8 cellular contexts compared by ENCODE assay signal in the genomic region with DNA sequence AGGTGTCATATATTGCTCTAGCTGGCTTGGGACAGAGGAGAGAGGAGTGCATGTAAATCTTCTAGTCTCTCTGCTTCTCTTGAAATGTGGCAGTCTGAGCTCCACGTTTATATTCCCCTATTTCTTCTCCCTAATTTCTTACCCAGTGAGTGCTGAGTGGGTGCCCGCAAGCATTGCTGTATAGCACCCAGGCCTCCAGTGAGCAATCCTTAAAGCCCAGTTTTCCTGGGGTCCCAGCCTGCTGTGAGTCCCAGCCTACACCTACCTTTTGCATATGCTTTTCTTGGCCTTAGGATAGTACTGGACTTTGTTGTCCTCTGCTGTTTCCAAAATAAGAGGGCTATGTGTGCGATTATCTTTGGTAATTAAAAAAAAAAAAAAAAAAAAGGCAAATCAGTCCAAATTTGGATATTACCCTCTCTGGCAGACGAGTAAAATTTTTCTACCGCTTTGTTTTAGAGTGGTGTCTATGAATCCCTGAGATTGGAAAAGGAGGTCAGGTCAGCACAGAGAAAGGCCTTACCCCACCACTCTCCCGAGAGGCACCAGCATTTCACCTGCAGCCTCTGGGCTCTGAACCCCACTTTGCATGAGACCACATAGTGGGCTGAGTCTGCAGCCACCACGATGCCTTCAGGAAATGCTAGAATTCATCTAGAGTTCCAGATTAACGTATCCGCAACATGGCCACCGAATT. TPM values are rescaled to one million over a fixed set of nuclear protein-coding genes. Genes with fewer than 3 reads are reported as not detected.
A peak's percentile ranks its signal among the peaks of the same experiment; 100 is the strongest.
DNase-seq lines count a peak whose midpoint lies in the region; ATAC-seq, FAIRE-seq and TF ChIP-seq lines count a peak whose summit lies in the region.

No MANE protein-coding gene starts in this region.

- H3K27ac ChIP-seq in OCI-LY7 (ENCODE audit: low read depth, low read length, poor library complexity, severe bottlenecking) (peak overlapping the region; percentile 68), gastroesophageal sphincter (peak overlapping the region; percentile 8 to 79 (median 70)), gastrocnemius medialis (peak overlapping the region; percentile 27 to 62 (median 50))

- ATAC-seq in gastroesophageal sphincter: peak; percentile 6
- peak in 1 of 2 donors; percentile 9 for ATAC-seq in gastrocnemius medialis
- ATAC-seq in GM19035 (IDR thresholded peaks at IDR 0.05; ENCODE audit: unreplicated experiment): no peak

- H3K9me3 ChIP-seq in OCI-LY7 (ENCODE audit: low read length) (no peaks in the 10 kb centered on the region), gastroesophageal sphincter (no peaks in the 10 kb centered on the region), gastrocnemius medialis (no peaks in the 10 kb centered on the region), BE2C (no peaks in the 10 kb centered on the region)

- in situ Hi-C loops in gastrocnemius medialis (cut with MboI; ENCODE audit: low sequenced_read_pairs in 4 of 4): no loop called here

- H3K4me3 ChIP-seq in OCI-LY7 (ENCODE audit: low read depth, low read length, poor library complexity, severe bottlenecking) (peak overlapping the region; percentile 75), gastroesophageal sphincter (peak overlapping the region; percentile 29 to 50), gastrocnemius medialis (peak overlapping the region; percentile 36 to 46 (median 42)), BE2C (ENCODE audit: low read depth, low read length) (no peak overlapping the region)

- no peak for DNase-seq in GM19239 (ENCODE audit: insufficient read length, low spot score)
- DNase-seq in OCI-LY7 (ENCODE audit: low spot score): peak; percentile 66
- DNase-seq in gastrocnemius medialis: no peak
- no peak for DNase-seq in NCI-H1436 (lab: John Stamatoyannopoulos, UW)
- no peak for DNase-seq in NCI-H2107 (lab: John Stamatoyannopoulos, UW)
- no peak for DNase-seq in BE2C

- peak; percentile 56 for FAIRE-seq in GM19239 (lab: Jason Lieb, UNC)

- 57 to 75% methylated on average over 9 to 10 of the region's 10 CpGs for WGBS in gastroesophageal sphincter (ENCODE audit: low coverage in 1 of 2), 2 donors

- POLR2A ChIA-PET in OCI-LY7 (lab: Charles Lee): interaction anchor here (0.5 to 0.7 kb wide), 4 partner anchors 10 to 869 kb away, joined by 3 to 6 read pairs (median 4); no protein-coding TSS in a partner anchor

- peak overlapping the region; percentile 61 for H3K4me2 ChIP-seq in OCI-LY7 (ENCODE audit: low read length)

- H2AFZ ChIP-seq in OCI-LY7 (ENCODE audit: low read length): peak overlapping the region; percentile 56; the same call in 1 of the 2 replicates

- peaks cover 22% of the 10 kb centered on the region for H3K36me3 ChIP-seq in OCI-LY7 (ENCODE audit: insufficient read depth, low read length)
- no peaks in the 10 kb centered on the region for H3K36me3 ChIP-seq in gastroesophageal sphincter
- H3K36me3 ChIP-seq in gastrocnemius medialis: no peaks in the 10 kb centered on the region
- H3K36me3 ChIP-seq in BE2C: no peaks in the 10 kb centered on the region

- H3K27me3 ChIP-seq in gastroesophageal sphincter (peaks cover 13% of the 10 kb centered on the region), gastrocnemius medialis (peaks cover 0 to 5% (median 0%) of the 10 kb centered on the region in 3 donors), BE2C (no peaks in the 10 kb centered on the region)

- CTCF ChIA-PET in OCI-LY7 (lab: Charles Lee; ENCODE audit: unreplicated experiment): no interaction called here

- intact Hi-C loops in OCI-LY7 (cut with micrococcal nuclease; ENCODE audit: unreplicated experiment) (loop anchor here (2.0 to 5.0 kb wide), 2 partner anchors 150 to 361 kb away; no protein-coding TSS in a partner anchor), gastrocnemius medialis (cut with DNase I; ENCODE audit: low total_unique reads) (no loop called here)

- H3K4me1 ChIP-seq in OCI-LY7 (ENCODE audit: insufficient read depth, low read length, poor library complexity, severe bottlenecking): peaks cover 26% of the 10 kb centered on the region
- peaks cover 0 to 6% (median 0%) of the 10 kb centered on the region in 3 donors for H3K4me1 ChIP-seq in gastroesophageal sphincter
- H3K4me1 ChIP-seq in gastrocnemius medialis: no peaks in the 10 kb centered on the region
- H3K4me1 ChIP-seq in BE2C: no peaks in the 10 kb centered on the region

- TF ChIP-seq POLR2A in gastroesophageal sphincter (IDR thresholded peaks at IDR 0.05) (no peak), gastrocnemius medialis (IDR thresholded peaks at IDR 0.05) (no peak)

- TF ChIP-seq CTCF in OCI-LY7 (conservative IDR thresholded peaks at IDR 0.05; ENCODE audit: low read length): no peak
- no peak for TF ChIP-seq CTCF in gastroesophageal sphincter (IDR thresholded peaks at IDR 0.05)
- no peak for TF ChIP-seq CTCF in gastrocnemius medialis (IDR thresholded peaks at IDR 0.05 in 4 of 5, conservative IDR thresholded peaks at IDR 0.05 in 1 of 5)
- no peak for TF ChIP-seq CTCF in BE2C (IDR thresholded peaks at IDR 0.05; ENCODE audit: low read depth, low read length)

- no peaks in the 10 kb centered on the region for H3K9me2 ChIP-seq in OCI-LY7 (ENCODE audit: insufficient read depth, low read length)

- no peak for TF ChIP-seq EP300 in gastroesophageal sphincter (IDR thresholded peaks at IDR 0.05)

- H4K20me1 ChIP-seq in OCI-LY7 (ENCODE audit: insufficient read depth, low read length): no peaks in the 10 kb centered on the region

- BruUV-seq in OCI-LY7 (replicated peaks; lab: Mats Ljungman, UMichigan): TSS peak; percentile 82

- H3K79me2 ChIP-seq in OCI-LY7 (ENCODE audit: insufficient read depth, low read depth, low read length): peaks cover 48% of the 10 kb centered on the region; the same call in 1 of the 2 replicates

RNA-seq across cellular contexts. Expression of gene MGST1, which starts 1.1 kb away (rescaled TPM):
- total RNA-seq in OCI-LY7 (2014; rRNA removed; shearing (Covaris generic)): 16.5 and 17.9 TPM in 2 replicates
- total RNA-seq in OCI-LY7 (2022): 66.7 and 67.4 TPM in 2 replicates
- 10 to 100 TPM; 11.8 to 59.1 (median 45.1) TPM for total RNA-seq in gastroesophageal sphincter
- total RNA-seq in gastrocnemius medialis: 10 to 100 TPM; 11.8 to 29.5 (median 18.6) TPM
- polyA plus RNA-seq in BE2C (2012; ENCODE audit: insufficient read depth, insufficient read length, low read depth): not detected
